ENCODE assay signal across 8 cellular contexts in the genomic region with DNA sequence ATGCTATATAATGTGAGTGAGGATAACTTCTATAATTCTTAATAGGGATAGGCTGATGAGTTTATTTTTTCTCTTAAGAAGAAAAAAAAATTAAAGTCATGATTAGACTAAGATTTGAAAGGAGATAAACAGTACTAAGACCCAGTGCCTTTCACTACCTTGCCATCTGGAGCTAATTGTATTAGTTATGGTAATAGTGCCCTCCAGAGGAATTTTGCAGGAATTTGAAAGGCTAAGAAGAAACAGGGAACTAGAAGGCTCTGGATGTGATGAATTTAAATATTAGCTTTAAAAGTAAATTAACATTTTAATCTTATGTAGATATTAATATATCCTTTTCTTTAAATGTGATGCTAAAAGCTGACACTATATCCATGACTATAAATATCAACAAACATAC. TPM values are rescaled to one million over a fixed set of nuclear protein-coding genes. Genes with fewer than 3 reads are reported as not detected.
DNase-seq lines count a peak whose midpoint lies in the region; ATAC-seq and TF ChIP-seq lines count a peak whose summit lies in the region.
"Had no signal": no experiment of that assay in that cellular context is flagged by ENCODE, and none has a peak within 500 bp of the region (broad histone marks: within the 10 kb centered on the region; RNA-seq: fewer than 3 reads in every experiment).

No MANE protein-coding gene starts in this region.

- POLR2A ChIA-PET in MCF 10A (lab: Yijun Ruan, JAX) = interaction anchor here (1.9 kb wide), 1 partner anchor 84 kb away, joined by 11 read pairs; no protein-coding TSS in a partner anchor

- CTCF ChIA-PET in MCF 10A (lab: Yijun Ruan, JAX) = interaction anchor here (0.6 to 2.8 kb wide), 22 partner anchors 12 to 1839 kb away, joined by 3 to 29 read pairs (median 4); no protein-coding TSS in a partner anchor

- H3K36me3 Mint-ChIP-seq in MCF 10A (ENCODE audit: insufficient read depth, unreplicated experiment) (no peaks in the 10 kb centered on the region), mesothelial cell of epicardium (no peaks in the 10 kb centered on the region)

- no peak for ATAC-seq in HG03442 (IDR thresholded peaks at IDR 0.05; ENCODE audit: unreplicated experiment)
- no peak for ATAC-seq in GM21825 (IDR thresholded peaks at IDR 0.05; ENCODE audit: unreplicated experiment)

- H3K9me3 Mint-ChIP-seq in MCF 10A (ENCODE audit: unreplicated experiment) (no peaks in the 10 kb centered on the region), mesothelial cell of epicardium (no peaks in the 10 kb centered on the region)

- peak; percentile 11 for DNase-seq in GM20000 (ENCODE audit: low spot score)
- DNase-seq in NCI-H2081 treated with DMSO at 0.1 percent for 48 hours (lab: John Stamatoyannopoulos, UW) = peak; percentile 22
- DNase-seq in MCF 10A (ENCODE audit: unreplicated experiment) = peak; percentile 65
- DNase-seq in mesothelial cell of epicardium (ENCODE audit: low spot score in 2 of 2, unreplicated experiment in 2 of 2) = no peak
- no peak for DNase-seq in activated CD4-positive, alpha-beta T cell treated with anti-CD3 and anti-CD28 coated beads, Interleukin-2, amount 50 U/mL, for 1 hour

- H3K27me3 Mint-ChIP-seq in MCF 10A (ENCODE audit: insufficient read depth, unreplicated experiment) (no peaks in the 10 kb centered on the region), mesothelial cell of epicardium (ENCODE audit: low read depth) (no peaks in the 10 kb centered on the region)

- no peak overlapping the region for H3K27ac Mint-ChIP-seq in MCF 10A (ENCODE audit: low read depth, unreplicated experiment)
- H3K27ac Mint-ChIP-seq in mesothelial cell of epicardium = no peak overlapping the region

- intact Hi-C loops in MCF 10A (cut with micrococcal nuclease) = loop anchor here (1.0 to 5.0 kb wide), 4 partner anchors 84 to 1284 kb away; no protein-coding TSS in a partner anchor

- no TSS peak for BruUV-seq in MCF 10A (replicated peaks; lab: Mats Ljungman, UMichigan)

- H3K4me1 Mint-ChIP-seq in MCF 10A (ENCODE audit: insufficient read depth, unreplicated experiment) = no peaks in the 10 kb centered on the region
- H3K4me1 Mint-ChIP-seq in mesothelial cell of epicardium = no peaks in the 10 kb centered on the region

- TF ChIP-seq CTCF in GM20000 (IDR thresholded peaks at IDR 0.05; ENCODE audit: extremely low read depth, missing control alignments) (no peak), MCF 10A (IDR thresholded peaks at IDR 0.05; ENCODE audit: unreplicated experiment) (peak; percentile 50), mesothelial cell of epicardium (IDR thresholded peaks at IDR 0.05; ENCODE audit: unreplicated experiment) (peak; percentile 39)

- no peak overlapping the region for H3K4me3 Mint-ChIP-seq in MCF 10A (ENCODE audit: unreplicated experiment)
- no peak overlapping the region for H3K4me3 Mint-ChIP-seq in mesothelial cell of epicardium

RNA-seq across cellular contexts. Expression of gene PIK3C2G, which starts 36.6 kb away (rescaled TPM):
- total RNA-seq in MCF 10A (2022) = 10.6 and 15.0 TPM in 2 replicates
- 2.6 to 4.1 TPM (median 2.7 TPM) in 3 replicates for total RNA-seq in mesothelial cell of epicardium
- total RNA-seq: SJSA1 had no signal

Comparison
In these comparisons a context has a peak if more than half of its experiments do, and no peak if none do; other contexts are left out.
1. DNase-seq: peak in GM20000 (single experiment), NCI-H2081 treated with DMSO at 0.1 percent for 48 hours (single experiment) and MCF 10A (single experiment); none in mesothelial cell of epicardium (0 of 2) and activated CD4-positive, alpha-beta T cell treated with anti-CD3 and anti-CD28 coated beads, Interleukin-2, amount 50 U/mL, for 1 hour (single experiment).